In genomic region chr19:15264061-15264932, GRCh38 we compare ENCODE assay signal across 8 cellular contexts. TPM values are rescaled to one million over a fixed set of nuclear protein-coding genes. Genes with fewer than 3 reads are reported as not detected.
A peak's percentile ranks its signal among the peaks of the same experiment; 100 is the strongest.
DNase-seq lines count a peak whose midpoint lies in the region; ATAC-seq and TF ChIP-seq lines count a peak whose summit lies in the region.

No MANE protein-coding gene starts in this region.

- peak; percentile 73 for DNase-seq in G401 (ENCODE audit: low spot score)
- peak; percentile 73 for DNase-seq in NB4 (ENCODE audit: low read depth)
- DNase-seq in caudate nucleus (lab: John Stamatoyannopoulos, UW): peak in 46 of 61 donors; percentile 4 to 72 (median 44)
- peak; percentile 64 for DNase-seq in stimulated activated CD4-positive, alpha-beta T cell treated with anti-CD3 and anti-CD28 coated beads, Interleukin-1b, Interleukin-23, amount 100 ng/mL, for 48 hours
- no peak for DNase-seq in cortex of kidney (lab: John Stamatoyannopoulos, UW)

- peak; percentile 28 to 69 for ATAC-seq in activated CD4-positive, CD25-positive, alpha-beta regulatory T cell treated with anti-CD3 and anti-CD28 coated beads, Interleukin-2, amount 50 U/mL, for 24 hours
- ATAC-seq in GM18873 (IDR thresholded peaks at IDR 0.05; ENCODE audit: low FRiP score, unreplicated experiment): no peak

- TF ChIP-seq CTCF in NB4 (IDR thresholded peaks at IDR 0.05; ENCODE audit: low read depth, low read length): peak; percentile 72

- H3K27ac ChIP-seq in caudate nucleus (ENCODE audit: low read depth, low read length): peak overlapping the region; percentile 8
- H3K27ac ChIP-seq in layer of hippocampus (ENCODE audit: low read depth, low read length): peak overlapping the region; percentile 46

- H3K27me3 ChIP-seq in layer of hippocampus (ENCODE audit: control insufficient read depth, insufficient read depth, low read length): no peaks in the 10 kb centered on the region

- H3K4me3 ChIP-seq in NB4 (ENCODE audit: low read depth, low read length): no peak overlapping the region

- in situ Hi-C loops in G401 (cut with HindIII; ENCODE audit: low sequenced_read_pairs): no loop called here

- TF ChIP-seq POLR2A in NB4 (IDR thresholded peaks at IDR 0.05; ENCODE audit: extremely low read depth, insufficient read length): no peak

RNA-seq across cellular contexts. Expression of gene EPHX3, which starts 32.0 kb away (rescaled TPM):
- not detected in 2 replicates for total RNA-seq in G401 (2014; rRNA removed; shearing (Covaris generic))
